ENCODE assay signal across 20 cellular contexts in the genomic region with DNA sequence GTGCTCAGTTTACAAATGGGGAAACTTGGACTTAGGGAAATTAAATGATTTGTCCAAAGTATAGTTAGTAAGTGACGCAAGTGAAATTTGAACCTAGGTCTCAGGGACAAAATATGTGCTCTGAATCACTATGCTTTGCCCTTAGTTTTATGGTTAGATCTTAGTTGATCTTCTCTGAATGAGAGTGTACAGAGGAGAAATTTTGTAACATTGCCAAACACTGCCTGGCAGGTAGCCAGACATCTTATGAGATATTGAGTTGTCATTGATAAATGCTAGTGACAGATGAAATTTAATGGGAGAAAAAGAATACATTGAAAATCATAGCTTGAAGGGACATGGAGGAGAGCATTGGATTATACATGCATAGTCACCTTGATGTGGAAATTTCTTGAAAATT.
DNase-seq lines count a peak whose midpoint lies in the region; ATAC-seq, FAIRE-seq and TF ChIP-seq lines count a peak whose summit lies in the region.
"Had no signal": no experiment of that assay in that cellular context is flagged by ENCODE, and none has a peak within 500 bp of the region (broad histone marks: within the 10 kb centered on the region; RNA-seq: fewer than 3 reads in every experiment).

No MANE protein-coding gene starts in this region.

- no peaks in the 10 kb centered on the region for H3K4me1 ChIP-seq in astrocyte (ENCODE audit: insufficient read depth, low read length)
- H3K4me1 ChIP-seq: body of pancreas had no signal

- no peak overlapping the region for H2AFZ ChIP-seq in astrocyte (ENCODE audit: low read depth, low read length)

- peaks cover 7% of the 10 kb centered on the region for H3K36me3 Mint-ChIP-seq in astrocyte (ENCODE audit: low read depth, unreplicated experiment)

- CTCF ChIA-PET in BJ (lab: Yijun Ruan, JAX): interaction anchor here (0.9 kb wide), 1 partner anchor 40 kb away, joined by 3 read pairs; no protein-coding TSS in a partner anchor

- no peak overlapping the region for H3K4me3 Mint-ChIP-seq in astrocyte (ENCODE audit: unreplicated experiment)
- H3K4me3 Mint-ChIP-seq: activated naive CD4-positive, alpha-beta T cell treated with anti-CD3 and anti-CD28 coated beads for 36 hours had no signal

- no peak overlapping the region for H3K27ac Mint-ChIP-seq in astrocyte (ENCODE audit: unreplicated experiment)
- H3K27ac Mint-ChIP-seq: activated naive CD4-positive, alpha-beta T cell treated with anti-CD3 and anti-CD28 coated beads for 36 hours; progenitor cell of endocrine pancreas had no signal

- POLR2A ChIA-PET in BJ (lab: Charles Lee): no interaction called here

- H3K9ac ChIP-seq in astrocyte (ENCODE audit: low read length): no peak overlapping the region

- no peaks in the 10 kb centered on the region for H3K79me2 ChIP-seq in astrocyte (ENCODE audit: insufficient read depth, low read length)

- H3K36me3 ChIP-seq in BJ (ENCODE audit: control insufficient read depth, insufficient read depth, low read length) (no peaks in the 10 kb centered on the region), astrocyte (ENCODE audit: insufficient read depth, low read length) (no peaks in the 10 kb centered on the region)
- H3K36me3 ChIP-seq: HAP-1 had no signal

- no peaks in the 10 kb centered on the region for H3K27me3 ChIP-seq in BJ (ENCODE audit: control insufficient read depth, insufficient read depth, low read length)
- H3K27me3 ChIP-seq in astrocyte (ENCODE audit: insufficient read depth, low read length): no peaks in the 10 kb centered on the region
- H3K27me3 ChIP-seq: body of pancreas had no signal

- no peak overlapping the region for H3K4me3 ChIP-seq in BJ (ENCODE audit: low read depth, low read length)
- H3K4me3 ChIP-seq in astrocyte (ENCODE audit: insufficient read depth, low read depth, low read length): no peak overlapping the region
- H3K4me3 ChIP-seq in foreskin fibroblast (ENCODE audit: low read depth in 1 of 2, low read length in 2 of 2): no peak overlapping the region
- H3K4me3 ChIP-seq: body of pancreas, HAP-1 had no signal

- no peaks in the 10 kb centered on the region for H3K9me3 Mint-ChIP-seq in astrocyte (ENCODE audit: unreplicated experiment)
- H3K9me3 Mint-ChIP-seq: activated naive CD4-positive, alpha-beta T cell treated with anti-CD3 and anti-CD28 coated beads for 36 hours had no signal

- FAIRE-seq in astrocyte (lab: Jason Lieb, UNC): no peak
- FAIRE-seq in frontal cortex (lab: Jason Lieb, UNC): no peak

- H3K9me3 ChIP-seq in astrocyte (ENCODE audit: insufficient read depth, low read depth, low read length): no peaks in the 10 kb centered on the region
- H3K9me3 ChIP-seq: body of pancreas, HAP-1 had no signal

- no peaks in the 10 kb centered on the region for H3K27me3 Mint-ChIP-seq in astrocyte (ENCODE audit: low read depth, unreplicated experiment)
- H3K27me3 Mint-ChIP-seq: progenitor cell of endocrine pancreas had no signal

- peaks cover 18% of the 10 kb centered on the region for H4K20me1 ChIP-seq in astrocyte (ENCODE audit: insufficient read depth, low read length)

- no peaks in the 10 kb centered on the region for H3K4me1 Mint-ChIP-seq in astrocyte (ENCODE audit: low read depth, unreplicated experiment)

- no peak overlapping the region for H3K4me2 ChIP-seq in astrocyte (ENCODE audit: low read length)

- ATAC-seq in HG02642 (IDR thresholded peaks at IDR 0.05; ENCODE audit: poor library complexity, unreplicated experiment): no peak
- ATAC-seq: body of pancreas had no signal

- TF ChIP-seq CTCF in BJ (IDR thresholded peaks at IDR 0.05; ENCODE audit: insufficient read depth, low read depth, low read length) (no peak), astrocyte (IDR thresholded peaks at IDR 0.05; ENCODE audit: insufficient read depth, low read depth, low read length) (no peak), foreskin fibroblast (IDR thresholded peaks at IDR 0.05; ENCODE audit: low read depth, low read length) (no peak)

- no peak overlapping the region for H3K27ac ChIP-seq in astrocyte (ENCODE audit: low read depth, low read length)
- H3K27ac ChIP-seq: body of pancreas had no signal

- DNase-seq in BJ (ENCODE audit: low read depth): peak; percentile 9
- peak; percentile 74 for DNase-seq in HS-27A (ENCODE audit: low read depth)
- DNase-seq in astrocyte (ENCODE audit: low read depth): peak; percentile 8
- DNase-seq in foreskin fibroblast: peak; percentile 62 to 66
- no peak for DNase-seq in SHP77 (lab: John Stamatoyannopoulos, UW)
- no peak for DNase-seq in frontal cortex (ENCODE audit: low spot score in 2 of 2)
- DNase-seq in activated CD8-positive, alpha-beta memory T cell treated with anti-CD3 and anti-CD28 coated beads, Interleukin-2, amount 50 U/mL, for 4 hours: no peak
- DNase-seq: activated CD4-positive, CD25-positive, alpha-beta regulatory T cell; activated naive CD4-positive, alpha-beta T cell treated with anti-CD3 and anti-CD28 coated beads for 36 hours; AML-193; body of pancreas; foreskin melanocyte; KG1; NCI-H1436 treated with DMSO at 0.1 percent for 48 hours; NCI-H774; RPMI8226; stimulated activated CD4-positive, alpha-beta T cell treated with anti-CD3 and anti-CD28 coated beads, Interleukin-12 subunit alpha, Interleukin-12 subunit beta, amount 100 ng/mL, for 4 hours had no signal

Comparison
In these comparisons a context has a peak if more than half of its experiments do, and no peak if none do; other contexts are left out.
1. DNase-seq: peak in BJ (single experiment), HS-27A (single experiment), astrocyte (single experiment) and foreskin fibroblast (2 of 2); none in SHP77 (0 of 2), frontal cortex (0 of 2) and activated CD8-positive, alpha-beta memory T cell treated with anti-CD3 and anti-CD28 coated beads, Interleukin-2, amount 50 U/mL, for 4 hours (single experiment).